ENCODE assay signal across 8 cellular contexts in the genomic region with DNA sequence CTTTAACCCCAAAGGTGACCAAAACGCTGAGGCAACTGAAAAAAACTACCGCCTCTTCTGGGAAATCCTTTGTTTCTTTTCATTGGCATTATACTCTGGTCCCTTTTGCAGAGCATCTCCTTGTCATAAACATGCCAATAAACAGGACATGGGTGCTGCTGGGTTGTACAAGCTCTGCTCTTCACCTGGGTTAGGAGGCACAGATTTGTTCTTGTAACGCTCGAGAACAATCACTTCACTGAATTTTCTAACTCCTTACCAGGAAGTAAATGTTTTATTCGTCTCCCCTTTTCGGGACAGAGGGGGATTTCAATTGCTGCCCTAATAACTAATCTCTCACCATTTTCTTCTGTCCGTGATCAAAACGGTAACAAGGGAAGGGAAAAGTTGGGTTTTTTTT.
DNase-seq lines count a peak whose midpoint lies in the region; ATAC-seq and TF ChIP-seq lines count a peak whose summit lies in the region.

No MANE protein-coding gene starts in this region.

- peak overlapping the region; percentile 47; the same call in 1 of the 2 replicates for H3K27ac ChIP-seq in VCaP
- no peak overlapping the region for H3K27ac ChIP-seq in iPS DF 6.9 (ENCODE audit: low read length)

- ATAC-seq in stimulated activated effector memory CD8-positive, alpha-beta T cell treated with anti-CD3 and anti-CD28 coated beads, Interleukin-12 subunit alpha, Interleukin-12 subunit beta, amount 100 ng/mL, for 72 hours = no peak
- no peak for ATAC-seq in GM21390 (IDR thresholded peaks at IDR 0.05; ENCODE audit: unreplicated experiment)

- H3K4me3 Mint-ChIP-seq in stimulated activated effector memory CD8-positive, alpha-beta T cell treated with anti-CD3 and anti-CD28 coated beads, Interleukin-12 subunit alpha, Interleukin-12 subunit beta, amount 100 ng/mL, for 72 hours = peak overlapping the region; percentile 85

- H3K36me3 ChIP-seq in iPS DF 6.9 (ENCODE audit: control insufficient read depth, insufficient read depth, low read length) = no peaks in the 10 kb centered on the region

- H3K27ac Mint-ChIP-seq in stimulated activated effector memory CD8-positive, alpha-beta T cell treated with anti-CD3 and anti-CD28 coated beads, Interleukin-12 subunit alpha, Interleukin-12 subunit beta, amount 100 ng/mL, for 72 hours = peak overlapping the region; percentile 80

- in situ Hi-C loops in GM13977 (cut with MboI; ENCODE audit: low pct_unique_long_range_greater_than_20kb, low sequenced_read_pairs, unreplicated experiment) = no loop called here

- no peak for TF ChIP-seq CTCF in VCaP (conservative IDR thresholded peaks at IDR 0.05)
- no peak for TF ChIP-seq CTCF in GM13977 (IDR thresholded peaks at IDR 0.05; ENCODE audit: extremely low read depth, insufficient read depth, missing control alignments)

- peaks cover 20% of the 10 kb centered on the region for H3K4me1 Mint-ChIP-seq in stimulated activated effector memory CD8-positive, alpha-beta T cell treated with anti-CD3 and anti-CD28 coated beads, Interleukin-12 subunit alpha, Interleukin-12 subunit beta, amount 100 ng/mL, for 72 hours

- no peaks in the 10 kb centered on the region for H3K9me3 ChIP-seq in iPS DF 6.9 (ENCODE audit: control insufficient read depth, insufficient read depth, low read length)

- peak overlapping the region; percentile 83; the same call in 1 of the 2 replicates for H3K4me3 ChIP-seq in iPS DF 6.9 (ENCODE audit: low read length)

- no peaks in the 10 kb centered on the region for H3K36me3 Mint-ChIP-seq in stimulated activated effector memory CD8-positive, alpha-beta T cell treated with anti-CD3 and anti-CD28 coated beads, Interleukin-12 subunit alpha, Interleukin-12 subunit beta, amount 100 ng/mL, for 72 hours

- WGBS in iPS DF 6.9 (ENCODE audit: insufficient coverage, insufficient read length) = no CpG with 5 or more reads among the region's 8 CpGs

- DNase-seq in NCI-H2081 (lab: John Stamatoyannopoulos, UW) = peak; percentile 9 to 23
- no peak for DNase-seq in NCI-H2081 treated with DMSO at 0.1 percent for 48 hours (lab: John Stamatoyannopoulos, UW)
- no peak for DNase-seq in iPS DF 6.9 (ENCODE audit: low read depth, low spot score)
- DNase-seq in stimulated activated effector memory CD8-positive, alpha-beta T cell treated with anti-CD3 and anti-CD28 coated beads, Interleukin-12 subunit alpha, Interleukin-12 subunit beta, amount 100 ng/mL, for 72 hours (ENCODE audit: low spot score in 2 of 2) = no peak
- no peak for DNase-seq in GM13977 (ENCODE audit: low spot score)
- DNase-seq in COLO668 (lab: John Stamatoyannopoulos, UW; ENCODE audit: unreplicated experiment) = no peak

- no peaks in the 10 kb centered on the region for H3K9me3 Mint-ChIP-seq in stimulated activated effector memory CD8-positive, alpha-beta T cell treated with anti-CD3 and anti-CD28 coated beads, Interleukin-12 subunit alpha, Interleukin-12 subunit beta, amount 100 ng/mL, for 72 hours

- H3K4me1 ChIP-seq in iPS DF 6.9 (ENCODE audit: control insufficient read depth, insufficient read depth, low read length) = peaks cover 3% of the 10 kb centered on the region

- H3K27me3 ChIP-seq in iPS DF 6.9 (ENCODE audit: control insufficient read depth, insufficient read depth, low read length) = no peaks in the 10 kb centered on the region

Comparison
In these comparisons a context has a peak if more than half of its experiments do, and no peak if none do; other contexts are left out.
1. DNase-seq: peak in NCI-H2081 (2 of 2); none in NCI-H2081 treated with DMSO at 0.1 percent for 48 hours (single experiment), iPS DF 6.9 (single experiment), stimulated activated effector memory CD8-positive, alpha-beta T cell treated with anti-CD3 and anti-CD28 coated beads, Interleukin-12 subunit alpha, Interleukin-12 subunit beta, amount 100 ng/mL, for 72 hours (0 of 2), GM13977 (single experiment) and COLO668 (single experiment).